13 cellular contexts compared by ENCODE assay signal in genomic region chr1:212718499-212718898, GRCh38. TPM values are rescaled to one million over a fixed set of nuclear protein-coding genes. Genes with fewer than 3 reads are reported as not detected.
DNase-seq lines count a peak whose midpoint lies in the region; ATAC-seq and TF ChIP-seq lines count a peak whose summit lies in the region.
"Had no signal": no experiment of that assay in that cellular context is flagged by ENCODE, and none has a peak within 500 bp of the region (broad histone marks: within the 10 kb centered on the region; RNA-seq: fewer than 3 reads in every experiment).

No MANE protein-coding gene starts in this region.

- H3K9me3 ChIP-seq in osteoblast (ENCODE audit: low read depth, low read length), result no peaks in the 10 kb centered on the region
- H3K9me3 ChIP-seq: SJSA1, testis had no signal

- peak; percentile 50 for TF ChIP-seq CTCF in osteoblast (IDR thresholded peaks at IDR 0.05; ENCODE audit: extremely low read depth, low read depth, low read length)

- no peaks in the 10 kb centered on the region for H3K27me3 ChIP-seq in osteoblast (ENCODE audit: insufficient read depth, low read length)
- H3K27me3 ChIP-seq: BLaER1 treated with 17β-estradiol and CSF1 and Interleukin-3, amounts not matched to agents 10 nM and 100 nM; SJSA1; testis had no signal

- no peaks in the 10 kb centered on the region for H3K36me3 ChIP-seq in osteoblast (ENCODE audit: insufficient read depth, low read length)
- H3K36me3 ChIP-seq: SJSA1 had no signal

- DNase-seq in activated CD4-positive, alpha-beta T cell treated with anti-CD3 and anti-CD28 coated beads, Interleukin-2, amount 10 ng/mL, durations not matched to agents 24 days and 14 days, result peak; percentile 20
- DNase-seq in activated CD4-positive, alpha-beta T cell treated with anti-CD3 and anti-CD28 coated beads, Interleukin-2, amount 50 U/mL, for 4 hours, result no peak
- peak; percentile 15 for DNase-seq in NCI-H2227 treated with DMSO at 0.1 percent for 48 hours (lab: John Stamatoyannopoulos, UW)
- no peak for DNase-seq in osteoblast (ENCODE audit: insufficient read length, low spot score, missing footprints)
- DNase-seq in NCI-H1092 treated with DMSO at 0.1 percent for 48 hours (lab: John Stamatoyannopoulos, UW), result no peak
- no peak for DNase-seq in effector memory CD8-positive, alpha-beta T cell
- DNase-seq: GOT3, testis had no signal

- peaks cover 8% of the 10 kb centered on the region for H3K9me3 Mint-ChIP-seq in activated CD4-positive, alpha-beta T cell treated with anti-CD3 and anti-CD28 coated beads, Interleukin-2, amount 10 ng/mL, durations not matched to agents 24 days and 14 days
- H3K9me3 Mint-ChIP-seq in dendritic cell treated with granulocyte-macrophage colony-stimulating factor and Interleukin-4, amounts not matched to agents 40 ng/mL and 50 ng/mL, for 4 days, result no peaks in the 10 kb centered on the region
- H3K9me3 Mint-ChIP-seq in effector memory CD8-positive, alpha-beta T cell, result no peaks in the 10 kb centered on the region

- H2AFZ ChIP-seq in osteoblast (ENCODE audit: low read length), result no peak overlapping the region

- H3K27me3 Mint-ChIP-seq in activated CD4-positive, alpha-beta T cell treated with anti-CD3 and anti-CD28 coated beads, Interleukin-2, amount 10 ng/mL, durations not matched to agents 24 days and 14 days, result peaks cover 14% of the 10 kb centered on the region
- peaks cover 16% of the 10 kb centered on the region for H3K27me3 Mint-ChIP-seq in dendritic cell treated with granulocyte-macrophage colony-stimulating factor and Interleukin-4, amounts not matched to agents 40 ng/mL and 50 ng/mL, for 4 days
- peaks cover 15 to 21% of the 10 kb centered on the region in 2 donors for H3K27me3 Mint-ChIP-seq in effector memory CD8-positive, alpha-beta T cell

- peaks cover 15% of the 10 kb centered on the region for H3K4me1 ChIP-seq in osteoblast (ENCODE audit: insufficient read depth, low read length)
- H3K4me1 ChIP-seq: testis had no signal

- no peaks in the 10 kb centered on the region for H4K20me1 ChIP-seq in osteoblast (ENCODE audit: insufficient read depth, low read length)
- H4K20me1 ChIP-seq: BLaER1 treated with 17β-estradiol and CSF1 and Interleukin-3, amounts not matched to agents 10 nM and 100 nM had no signal

- intact Hi-C loops in activated CD4-positive, alpha-beta T cell treated with anti-CD3 and anti-CD28 coated beads, Interleukin-2, amount 10 ng/mL, durations not matched to agents 24 days and 14 days (cut with micrococcal nuclease), result no loop called here
- intact Hi-C loops in dendritic cell treated with granulocyte-macrophage colony-stimulating factor and Interleukin-4, amounts not matched to agents 40 ng/mL and 50 ng/mL, for 4 days (cut with micrococcal nuclease), result loop anchor here (5.0 kb wide), 1 partner anchor 51 kb away; no protein-coding TSS in a partner anchor

- no peak overlapping the region for H3K27ac ChIP-seq in osteoblast (ENCODE audit: low read depth, low read length)
- H3K27ac ChIP-seq: BLaER1 treated with 17β-estradiol and CSF1 and Interleukin-3, amounts not matched to agents 10 nM and 100 nM; SJSA1; testis had no signal

- H3K79me2 ChIP-seq in osteoblast (ENCODE audit: insufficient read depth, low read length), result no peaks in the 10 kb centered on the region

- H3K4me3 Mint-ChIP-seq in activated CD4-positive, alpha-beta T cell treated with anti-CD3 and anti-CD28 coated beads, Interleukin-2, amount 10 ng/mL, durations not matched to agents 24 days and 14 days, result no peak overlapping the region
- H3K4me3 Mint-ChIP-seq in dendritic cell treated with granulocyte-macrophage colony-stimulating factor and Interleukin-4, amounts not matched to agents 40 ng/mL and 50 ng/mL, for 4 days, result no peak overlapping the region
- H3K4me3 Mint-ChIP-seq in effector memory CD8-positive, alpha-beta T cell, result no peak overlapping the region

- peaks cover 33% of the 10 kb centered on the region for H3K4me1 Mint-ChIP-seq in activated CD4-positive, alpha-beta T cell treated with anti-CD3 and anti-CD28 coated beads, Interleukin-2, amount 10 ng/mL, durations not matched to agents 24 days and 14 days
- H3K4me1 Mint-ChIP-seq in dendritic cell treated with granulocyte-macrophage colony-stimulating factor and Interleukin-4, amounts not matched to agents 40 ng/mL and 50 ng/mL, for 4 days (ENCODE audit: low read depth), result peaks cover 43% of the 10 kb centered on the region
- H3K4me1 Mint-ChIP-seq in effector memory CD8-positive, alpha-beta T cell (ENCODE audit: low read depth in 2 of 2), result peaks cover 12 to 14% of the 10 kb centered on the region in 2 donors

- no peak overlapping the region for H3K4me3 ChIP-seq in osteoblast (ENCODE audit: insufficient read depth, low read length)
- H3K4me3 ChIP-seq: BLaER1 treated with 17β-estradiol and CSF1 and Interleukin-3, amounts not matched to agents 10 nM and 100 nM; SJSA1; testis had no signal

- H3K4me2 ChIP-seq in osteoblast (ENCODE audit: insufficient read depth, low read length), result no peak overlapping the region
- H3K4me2 ChIP-seq: BLaER1 treated with 17β-estradiol and CSF1 and Interleukin-3, amounts not matched to agents 10 nM and 100 nM had no signal

- H3K27ac Mint-ChIP-seq in activated CD4-positive, alpha-beta T cell treated with anti-CD3 and anti-CD28 coated beads, Interleukin-2, amount 10 ng/mL, durations not matched to agents 24 days and 14 days, result no peak overlapping the region
- H3K27ac Mint-ChIP-seq in dendritic cell treated with granulocyte-macrophage colony-stimulating factor and Interleukin-4, amounts not matched to agents 40 ng/mL and 50 ng/mL, for 4 days, result peak overlapping the region; percentile 40
- H3K27ac Mint-ChIP-seq in effector memory CD8-positive, alpha-beta T cell, result no peak overlapping the region

- ATAC-seq in effector memory CD8-positive, alpha-beta T cell (replicated peaks), result no peak
- no peak for ATAC-seq in GM19351 (IDR thresholded peaks at IDR 0.05; ENCODE audit: unreplicated experiment)
- ATAC-seq: activated CD4-positive, CD25-positive, alpha-beta regulatory T cell treated with anti-CD3 and anti-CD28 coated beads, Interleukin-2, amount 50 U/mL, for 24 hours had no signal

- H3K36me3 Mint-ChIP-seq in activated CD4-positive, alpha-beta T cell treated with anti-CD3 and anti-CD28 coated beads, Interleukin-2, amount 10 ng/mL, durations not matched to agents 24 days and 14 days (ENCODE audit: low read depth), result peaks cover 6% of the 10 kb centered on the region
- H3K36me3 Mint-ChIP-seq in dendritic cell treated with granulocyte-macrophage colony-stimulating factor and Interleukin-4, amounts not matched to agents 40 ng/mL and 50 ng/mL, for 4 days (ENCODE audit: low read depth), result no peaks in the 10 kb centered on the region
- H3K36me3 Mint-ChIP-seq in effector memory CD8-positive, alpha-beta T cell (ENCODE audit: insufficient read depth), result peaks cover 9% of the 10 kb centered on the region

RNA-seq across cellular contexts. Expression of gene BATF3, which starts 18.9 kb away (rescaled TPM):
- total RNA-seq in activated CD4-positive, alpha-beta T cell treated with anti-CD3 and anti-CD28 coated beads, Interleukin-2, amount 10 ng/mL, durations not matched to agents 24 days and 14 days, result 100.0 and 100 TPM in 2 replicates
- total RNA-seq in osteoblast, result 0.36 and 0.59 TPM in 2 replicates

Comparison
In these comparisons a context has a peak if more than half of its experiments do, and no peak if none do; other contexts are left out.
1. DNase-seq: peak in activated CD4-positive, alpha-beta T cell treated with anti-CD3 and anti-CD28 coated beads, Interleukin-2, amount 10 ng/mL, durations not matched to agents 24 days and 14 days (single experiment) and NCI-H2227 treated with DMSO at 0.1 percent for 48 hours (single experiment); none in activated CD4-positive, alpha-beta T cell treated with anti-CD3 and anti-CD28 coated beads, Interleukin-2, amount 50 U/mL, for 4 hours (0 of 2), osteoblast (single experiment), NCI-H1092 treated with DMSO at 0.1 percent for 48 hours (single experiment) and effector memory CD8-positive, alpha-beta T cell (0 of 3).
2. RNA of gene BATF3, which starts 18.9 kb away (total RNA-seq): 100.0 to 100 TPM in activated CD4-positive, alpha-beta T cell treated with anti-CD3 and anti-CD28 coated beads, Interleukin-2, amount 10 ng/mL, durations not matched to agents 24 days and 14 days; 0.36 to 0.59 TPM in osteoblast; every median in the first group is over 10 times any median in the second.